In the genomic region with DNA sequence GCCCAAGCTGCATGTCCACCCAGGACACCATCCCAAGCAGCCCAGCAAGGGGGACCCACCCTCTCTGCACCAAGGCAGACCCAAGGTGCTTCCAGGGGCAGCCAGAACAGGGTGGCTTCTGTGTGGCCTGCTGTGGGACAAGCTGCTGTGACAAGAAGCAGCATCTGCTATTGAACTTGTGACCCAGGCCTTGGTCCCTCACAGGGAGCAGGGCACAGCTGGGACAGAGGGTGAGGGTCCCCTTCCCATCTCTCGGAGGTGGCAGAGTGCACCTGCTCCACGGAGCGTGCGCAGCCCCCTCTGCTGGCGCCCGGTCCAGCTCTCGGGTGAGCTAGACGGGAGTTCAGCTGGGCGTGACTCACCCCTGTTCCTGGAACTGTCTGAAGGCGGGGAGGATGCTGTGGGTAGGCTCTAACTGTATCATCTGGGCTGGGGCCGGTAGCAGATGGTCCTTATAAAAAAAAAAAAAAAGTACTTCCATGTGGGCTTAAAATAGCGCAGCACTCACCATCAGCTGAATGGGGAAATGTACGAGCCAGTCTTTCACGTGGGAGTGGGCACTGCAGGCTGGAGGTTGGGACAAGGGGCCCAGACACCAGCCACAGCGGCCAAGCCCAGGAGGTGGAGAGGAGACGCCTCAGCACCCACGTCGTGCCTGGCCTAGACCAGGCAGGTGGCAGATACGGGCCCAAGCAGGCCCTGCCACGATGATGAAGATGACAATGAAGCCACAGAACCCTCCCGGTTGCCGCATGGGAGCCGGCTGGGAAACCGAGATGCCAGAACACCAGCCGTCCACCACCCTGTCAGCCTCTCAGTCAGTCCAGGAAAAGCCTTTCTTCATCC, we compare ENCODE assay signal across 8 cellular contexts.
A peak's percentile ranks its signal among the peaks of the same experiment; 100 is the strongest.
DNase-seq lines count a peak whose midpoint lies in the region; ATAC-seq, FAIRE-seq and TF ChIP-seq lines count a peak whose summit lies in the region.

No MANE protein-coding gene starts in this region.

- H3K9me3 ChIP-seq in PC-3 (ENCODE audit: low read length) (no peaks in the 10 kb centered on the region), gastrocnemius medialis (no peaks in the 10 kb centered on the region)

- H3K4me1 ChIP-seq in PC-3 (ENCODE audit: insufficient read depth, low read length), result peaks cover 20% of the 10 kb centered on the region
- H3K4me1 ChIP-seq in gastrocnemius medialis, result peaks cover 0 to 4% of the 10 kb centered on the region in 2 donors

- H3K9me2 ChIP-seq in PC-3 (replicated peaks; ENCODE audit: low read length), result no peaks in the 10 kb centered on the region

- H3K27me3 Mint-ChIP-seq in activated T-cell treated with anti-CD3 and anti-CD28 coated beads, Interleukin-2, amount 50 U/mL, for 24 hours, result no peaks in the 10 kb centered on the region

- peak overlapping the region; percentile 58 for H3K4me3 Mint-ChIP-seq in activated T-cell treated with anti-CD3 and anti-CD28 coated beads, Interleukin-2, amount 50 U/mL, for 24 hours

- ATAC-seq in GM19025 (IDR thresholded peaks at IDR 0.05; ENCODE audit: low read depth, unreplicated experiment), result peak; percentile 29
- peak; percentile 45 for ATAC-seq in HG03135 (IDR thresholded peaks at IDR 0.05; ENCODE audit: unreplicated experiment)
- ATAC-seq in PC-3, result peak; percentile 82
- peak; percentile 47 to 61 for ATAC-seq in gastrocnemius medialis

- no peak overlapping the region for H3K4me2 ChIP-seq in PC-3 (ENCODE audit: low read length)

- no peak for FAIRE-seq in D721Med (lab: Jason Lieb, UNC)

- H3K4me1 Mint-ChIP-seq in activated T-cell treated with anti-CD3 and anti-CD28 coated beads, Interleukin-2, amount 50 U/mL, for 24 hours (ENCODE audit: low read depth), result peaks cover 79% of the 10 kb centered on the region

- DNase-seq in AG20443 (ENCODE audit: low spot score) (peak; percentile 96), PC-3 (peak; percentile 56), globus pallidus (ENCODE audit: low spot score) (peak; percentile 40), gastrocnemius medialis (peak; percentile 35 to 51), D721Med (ENCODE audit: insufficient read length, low spot score) (no peak)
- DNase-seq in activated T-cell treated with anti-CD3 and anti-CD28 coated beads, Interleukin-2, amount 50 U/mL, for 24 hours, result peak; percentile 90

- POLR2A ChIA-PET in PC-3 (lab: Charles Lee; ENCODE audit: unreplicated experiment), result interaction anchor here (0.6 kb wide), 1 partner anchor 458 kb away, joined by 4 read pairs; no protein-coding TSS in a partner anchor

- TF ChIP-seq CTCF in PC-3 (conservative IDR thresholded peaks at IDR 0.05; ENCODE audit: low read depth, low read length), result peak; percentile 64
- TF ChIP-seq CTCF in gastrocnemius medialis (IDR thresholded peaks at IDR 0.05 in 4 of 5, conservative IDR thresholded peaks at IDR 0.05 in 1 of 5), result no peak
- TF ChIP-seq CTCF in D721Med (IDR thresholded peaks at IDR 0.05; ENCODE audit: insufficient read depth, missing control alignments), result no peak

- H4K20me1 ChIP-seq in PC-3 (ENCODE audit: low read length), result no peaks in the 10 kb centered on the region

- H3K4me3 ChIP-seq in PC-3 (ENCODE audit: low read length) (no peak overlapping the region), gastrocnemius medialis (no peak overlapping the region)

- no peak overlapping the region for H2AFZ ChIP-seq in PC-3 (ENCODE audit: low read length)

- H3F3A ChIP-seq in PC-3 (ENCODE audit: low read length, unreplicated experiment), result no peaks in the 10 kb centered on the region

- H3K27me3 ChIP-seq in PC-3 (ENCODE audit: low read length) (no peaks in the 10 kb centered on the region), gastrocnemius medialis (no peaks in the 10 kb centered on the region)

- BruUV-seq in PC-3 (replicated peaks; lab: Mats Ljungman, UMichigan), result no TSS peak

- H3K27ac ChIP-seq in PC-3 (ENCODE audit: low read length) (no peak overlapping the region), gastrocnemius medialis (peak overlapping the region in 1 of 4 donors; percentile 18)

- intact Hi-C loops in PC-3 (cut with micrococcal nuclease) (no loop called here), gastrocnemius medialis (cut with DNase I; ENCODE audit: low total_unique reads) (no loop called here)

- no peaks in the 10 kb centered on the region for H3K9me3 Mint-ChIP-seq in activated T-cell treated with anti-CD3 and anti-CD28 coated beads, Interleukin-2, amount 50 U/mL, for 24 hours

- no peak overlapping the region for H3K9ac ChIP-seq in PC-3 (ENCODE audit: low read length)

- CTCF ChIA-PET in PC-3 (lab: Charles Lee), result no interaction called here

- in situ Hi-C loops in gastrocnemius medialis (cut with MboI; ENCODE audit: low sequenced_read_pairs in 4 of 4), result no loop called here

- TF ChIP-seq POLR2A in gastrocnemius medialis (IDR thresholded peaks at IDR 0.05), result no peak

- no peaks in the 10 kb centered on the region for H3K79me2 ChIP-seq in PC-3 (ENCODE audit: low read length)

- H3K27ac Mint-ChIP-seq in activated T-cell treated with anti-CD3 and anti-CD28 coated beads, Interleukin-2, amount 50 U/mL, for 24 hours, result peak overlapping the region; percentile 99

- H3K36me3 Mint-ChIP-seq in activated T-cell treated with anti-CD3 and anti-CD28 coated beads, Interleukin-2, amount 50 U/mL, for 24 hours (ENCODE audit: low read depth), result no peaks in the 10 kb centered on the region

- H3K36me3 ChIP-seq in PC-3 (ENCODE audit: low read depth, low read length) (no peaks in the 10 kb centered on the region), gastrocnemius medialis (no peaks in the 10 kb centered on the region)

Comparison
In these comparisons a context has a peak if more than half of its experiments do, and no peak if none do; other contexts are left out.
1. ATAC-seq: peak in every context shown above with its lines; median percentile 82 in PC-3; 54 in gastrocnemius medialis; 45 in HG03135; 29 in GM19025.